In genomic region chr12:124544311-124544970, GRCh38 we compare ENCODE assay signal across 1 cellular context.
TF ChIP-seq lines count a peak whose summit lies in the region.

No MANE protein-coding gene starts in this region.

TF ChIP-seq in HepG2, 621 proteins besides CTCF, POLR2A, EP300 and RAD21 (continued from another document):
- TF ChIP-seq TRIM22 (IDR thresholded peaks at IDR 0.05) (no peak), KAT7 (CRISPR knock-in tag; IDR thresholded peaks at IDR 0.05; ENCODE audit: borderline replicate concordance) (no peak)
